ENCODE assay signal across 8 cellular contexts in genomic region chr12:109477963-109478315, GRCh38. TPM values are rescaled to one million over a fixed set of nuclear protein-coding genes. Genes with fewer than 3 reads are reported as not detected.
DNase-seq lines count a peak whose midpoint lies in the region; ATAC-seq, FAIRE-seq and TF ChIP-seq lines count a peak whose summit lies in the region.

No MANE protein-coding gene starts in this region.

- H3K36me3 ChIP-seq in HCT116 (ENCODE audit: control insufficient read depth in 1 of 2, insufficient read depth in 2 of 2, low read length in 2 of 2) (peaks cover 0 to 3% of the 10 kb centered on the region in 2 experiments; a peak in 1 of 4 replicates), iPS DF 6.9 (ENCODE audit: control insufficient read depth, insufficient read depth, low read length) (no peaks in the 10 kb centered on the region), small intestine (ENCODE audit: control insufficient read depth in 2 of 2, insufficient read depth in 2 of 2, low read length in 2 of 2) (no peaks in the 10 kb centered on the region)

- H3K27ac Mint-ChIP-seq in activated CD8-positive, alpha-beta T cell treated with anti-CD3 and anti-CD28 coated beads for 36 hours = peak overlapping the region; percentile 100

- peaks cover 32% of the 10 kb centered on the region for H3K4me1 Mint-ChIP-seq in activated CD8-positive, alpha-beta T cell treated with anti-CD3 and anti-CD28 coated beads for 36 hours (ENCODE audit: low read depth)

- H4K20me1 ChIP-seq in HCT116 (ENCODE audit: insufficient read depth) = no peaks in the 10 kb centered on the region

- peak overlapping the region; percentile 76 for H3K9ac ChIP-seq in HCT116 (ENCODE audit: low read length)

- H3K4me3 ChIP-seq in HCT116 (replicated peaks in 1 of 2; ENCODE audit: low read depth in 1 of 2, low read length in 2 of 2) (peak overlapping the region; percentile 87 to 97), iPS DF 6.9 (ENCODE audit: low read length) (peak overlapping the region; percentile 99), small intestine (ENCODE audit: low read depth in 1 of 2, low read length in 2 of 2) (peak overlapping the region; percentile 83 to 94)

- no peak overlapping the region for H2AFZ ChIP-seq in HCT116 (ENCODE audit: low read depth, low read length, poor library complexity, severe bottlenecking)

- H3K4me3 Mint-ChIP-seq in activated CD8-positive, alpha-beta T cell treated with anti-CD3 and anti-CD28 coated beads for 36 hours = peak overlapping the region; percentile 82

- CTCF ChIA-PET in HCT116 (lab: Charles Lee) = no interaction called here
- CTCF ChIA-PET in activated CD8-positive, alpha-beta T cell treated with anti-CD3 and anti-CD28 coated beads for 36 hours (lab: Charles Lee) = interaction anchor here (1.5 kb wide), 2 partner anchors 45 to 95 kb away, joined by 4 to 5 read pairs; no protein-coding TSS in a partner anchor

- H3K9me3 ChIP-seq in HCT116 (ENCODE audit: control insufficient read depth in 1 of 2, insufficient read depth in 1 of 2, low read depth in 1 of 2, low read length in 2 of 2) (no peaks in the 10 kb centered on the region), iPS DF 6.9 (ENCODE audit: control insufficient read depth, insufficient read depth, low read length) (no peaks in the 10 kb centered on the region), small intestine (ENCODE audit: control insufficient read depth, low read depth) (no peaks in the 10 kb centered on the region)

- peaks cover 1% of the 10 kb centered on the region for H3K36me3 Mint-ChIP-seq in activated CD8-positive, alpha-beta T cell treated with anti-CD3 and anti-CD28 coated beads for 36 hours (ENCODE audit: low read depth)

- intact Hi-C loops in HCT116 (cut with micrococcal nuclease) = loop anchor here (2.0 kb wide), 1 partner anchor 45 kb away; no protein-coding TSS in a partner anchor
- intact Hi-C loops in activated CD8-positive, alpha-beta T cell treated with anti-CD3 and anti-CD28 coated beads for 36 hours (cut with micrococcal nuclease) = no loop called here

- no peaks in the 10 kb centered on the region for H3K27me3 Mint-ChIP-seq in activated CD8-positive, alpha-beta T cell treated with anti-CD3 and anti-CD28 coated beads for 36 hours

- peaks cover 56% of the 10 kb centered on the region for H3K79me2 ChIP-seq in HCT116 (ENCODE audit: insufficient read depth, low read length)

- H3K27me3 ChIP-seq in HCT116 (ENCODE audit: insufficient read depth, low read length) (no peaks in the 10 kb centered on the region), iPS DF 6.9 (ENCODE audit: control insufficient read depth, insufficient read depth, low read length) (no peaks in the 10 kb centered on the region), small intestine (ENCODE audit: control insufficient read depth in 2 of 2, insufficient read depth in 2 of 2, low read length in 2 of 2) (no peaks in the 10 kb centered on the region)

- H3K4me1 ChIP-seq in HCT116 (ENCODE audit: control insufficient read depth in 1 of 2, insufficient read depth in 2 of 2, low read length in 2 of 2) (peaks cover 9 to 18% of the 10 kb centered on the region in 2 experiments), iPS DF 6.9 (ENCODE audit: control insufficient read depth, insufficient read depth, low read length) (no peaks in the 10 kb centered on the region; the same call in 1 of the 2 replicates), small intestine (ENCODE audit: control insufficient read depth in 2 of 2, insufficient read depth in 1 of 2, low read depth in 1 of 2, low read length in 1 of 2) (peaks cover 0 to 11% of the 10 kb centered on the region in 2 donors)

- H3K9me2 ChIP-seq in HCT116 (ENCODE audit: insufficient read depth) = no peaks in the 10 kb centered on the region

- no peak for TF ChIP-seq RAD21 in HCT116 (IDR thresholded peaks at IDR 0.05; ENCODE audit: low read depth)

- peak overlapping the region; percentile 89 for H3K4me2 ChIP-seq in HCT116 (ENCODE audit: low read length)

- POLR2A ChIA-PET in HCT116 (lab: Charles Lee) = no interaction called here
- POLR2A ChIA-PET in activated CD8-positive, alpha-beta T cell treated with anti-CD3 and anti-CD28 coated beads for 36 hours (lab: Charles Lee) = interaction anchor here (0.5 to 2.1 kb wide), 7 partner anchors 9 to 852 kb away, joined by 3 to 8 read pairs (median 4); no protein-coding TSS in a partner anchor

- no CpG with 5 or more reads among the region's 9 CpGs for WGBS in iPS DF 6.9 (ENCODE audit: insufficient coverage, insufficient read length)
- WGBS in small intestine, 3 donors = 1 to 4% (median 2%) methylated on average over 9 of the region's 9 CpGs

- TF ChIP-seq POLR2A in HCT116 (IDR thresholded peaks at IDR 0.05; ENCODE audit: borderline replicate concordance, extremely low read depth, insufficient read depth, insufficient read length) = no peak

- H3K27ac ChIP-seq in HCT116 (ENCODE audit: low read depth, low read length) = peak overlapping the region; percentile 94
- H3K27ac ChIP-seq in iPS DF 6.9 (ENCODE audit: low read length) = no peak overlapping the region
- peak overlapping the region in 1 of 2 donors; percentile 98 for H3K27ac ChIP-seq in small intestine (ENCODE audit: low read depth in 1 of 2, low read length in 1 of 2)

- RAD21 ChIA-PET in HCT116 (lab: Charles Lee; ENCODE audit: low non-redundant PET in 1 of 2, low total read pairs in 2 of 2, uncharacterized antibody in 2 of 2, unreplicated experiment in 2 of 2) = no interaction called here

- ATAC-seq in HCT116 = no peak
- no peak for ATAC-seq in activated CD8-positive, alpha-beta T cell treated with anti-CD3 and anti-CD28 coated beads for 36 hours
- no peak for ATAC-seq in omental fat pad (ENCODE audit: low FRiP score)
- ATAC-seq in GM19452 (IDR thresholded peaks at IDR 0.05; ENCODE audit: unreplicated experiment) = no peak

- TSS peak; percentile 72 for BruUV-seq in HCT116 (replicated peaks; lab: Mats Ljungman, UMichigan)

- no peaks in the 10 kb centered on the region for H3K9me3 Mint-ChIP-seq in activated CD8-positive, alpha-beta T cell treated with anti-CD3 and anti-CD28 coated beads for 36 hours

- TF ChIP-seq CTCF in HCT116 (IDR thresholded peaks at IDR 0.05 in 2 of 3, conservative IDR thresholded peaks at IDR 0.05 in 1 of 3; ENCODE audit: borderline replicate concordance in 1 of 3, insufficient read depth in 1 of 3, low read depth in 2 of 3, low read length in 2 of 3) (no peak), omental fat pad (IDR thresholded peaks at IDR 0.05) (no peak)
- no peak for TF ChIP-seq CTCF in activated CD8-positive, alpha-beta T cell treated with anti-CD3 and anti-CD28 coated beads for 36 hours (IDR thresholded peaks at IDR 0.05)

- FAIRE-seq in small intestine (lab: Jason Lieb, UNC) = no peak

- DNase-seq in HCT116 (ENCODE audit: low read depth, low spot score) (no peak), iPS DF 6.9 (ENCODE audit: low read depth, low spot score) (no peak), small intestine (no peak), omental fat pad (ENCODE audit: low spot score) (no peak), iPS-NIHi11 (ENCODE audit: low spot score) (no peak), KG1 (lab: John Stamatoyannopoulos, UW) (no peak)
- no peak for DNase-seq in activated CD8-positive, alpha-beta T cell treated with anti-CD3 and anti-CD28 coated beads for 36 hours

TF ChIP-seq in HCT116, 20 proteins besides CTCF, POLR2A, EP300 and RAD21:
- TF ChIP-seq MAX (IDR thresholded peaks at IDR 0.05) (0 out of 2 replicates have a peak, but pooled peaks have one; percentile 2), EGR1 (IDR thresholded peaks at IDR 0.05; ENCODE audit: low read depth) (no peak), CEBPB (IDR thresholded peaks at IDR 0.05; ENCODE audit: low read depth) (no peak)

RNA-seq across cellular contexts. Expression of gene UBE3B, which starts 0.5 kb away (rescaled TPM):
- total RNA-seq in HCT116 (2021; ENCODE audit: unreplicated experiment) (28.9 TPM), omental fat pad (10 to 100 TPM; 36.6 to 82.4 (median 40.1) TPM)
- polyA plus RNA-seq in HCT116 (2012) = 12.6 and 15.7 TPM in 2 replicates
- 10 to 100 TPM; 22.5 to 24.9 TPM for total RNA-seq in activated CD8-positive, alpha-beta T cell treated with anti-CD3 and anti-CD28 coated beads for 36 hours
- 10 to 100 TPM; 13.0 to 13.5 (median 13.2) TPM for polyA plus RNA-seq in small intestine

RNA-seq across cellular contexts. Expression of gene KCTD10, which starts 0.8 kb away (rescaled TPM):
- 34.7 TPM for total RNA-seq in HCT116 (2021; ENCODE audit: unreplicated experiment)
- 29.2 and 31.1 TPM in 2 replicates for polyA plus RNA-seq in HCT116 (2012)
- 10 to 100 TPM; 37.4 to 38.2 TPM for total RNA-seq in activated CD8-positive, alpha-beta T cell treated with anti-CD3 and anti-CD28 coated beads for 36 hours
- 10 to 100 TPM; 14.3 to 28.4 (median 17.0) TPM for polyA plus RNA-seq in small intestine
- total RNA-seq in omental fat pad = 10 to 100 TPM; 75.6 to 99.6 (median 81.8) TPM
